19 cellular contexts compared by ENCODE assay signal in the genomic region with DNA sequence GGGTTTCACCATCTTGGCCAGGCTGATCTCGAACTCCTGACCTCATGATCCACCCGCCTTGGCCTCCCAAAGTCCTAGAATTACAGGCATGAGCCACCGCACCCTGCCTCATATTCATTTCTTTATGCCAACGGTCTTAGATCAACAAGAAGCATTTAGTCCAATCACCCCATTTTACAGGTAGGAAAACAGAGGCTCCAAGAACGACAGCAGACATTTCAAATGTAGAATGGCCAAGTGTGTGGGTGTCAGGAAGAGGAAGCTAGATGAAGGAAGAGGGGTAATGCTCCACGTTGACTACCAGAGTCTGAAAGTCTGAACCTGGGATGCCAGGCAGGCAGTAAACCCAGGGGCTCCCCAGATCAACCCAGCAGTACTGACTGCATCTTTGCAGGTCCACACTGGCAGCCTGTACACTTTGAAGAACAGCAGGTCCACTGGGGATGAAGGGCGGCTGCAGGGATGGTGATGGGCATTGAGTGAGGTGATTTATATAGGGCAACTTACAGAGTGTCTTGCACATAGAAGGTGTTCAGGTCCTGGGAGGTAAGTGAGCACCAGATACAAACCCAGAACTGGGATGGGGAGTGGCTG.
DNase-seq lines count a peak whose midpoint lies in the region; ATAC-seq, FAIRE-seq and TF ChIP-seq lines count a peak whose summit lies in the region.
"Had no signal": no experiment of that assay in that cellular context is flagged by ENCODE, and none has a peak within 500 bp of the region (broad histone marks: within the 10 kb centered on the region; RNA-seq: fewer than 3 reads in every experiment).

No MANE protein-coding gene starts in this region.

- CTCF ChIA-PET in HCT116 (lab: Charles Lee) (no interaction called here), K562 (lab: Yijun Ruan, JAX; ENCODE audit: low intra/inter-chr PET ratio) (no interaction called here), HepG2 (lab: Yijun Ruan, JAX; ENCODE audit: low intra/inter-chr PET ratio, low total read pairs) (no interaction called here)

- RAD21 ChIA-PET in HCT116 (lab: Charles Lee; ENCODE audit: low non-redundant PET in 1 of 2, low total read pairs in 2 of 2, uncharacterized antibody in 2 of 2, unreplicated experiment in 2 of 2), result no interaction called here

- in situ Hi-C loops in K562 (cut with MboI), result no loop called here
- in situ Hi-C loops in HepG2 (cut with HindIII; ENCODE audit: extremely low pct_ligation_motif_present, low pct_unique_long_range_greater_than_20kb), result no loop called here

- H3K4me1 ChIP-seq in HCT116 (ENCODE audit: control insufficient read depth in 1 of 2, insufficient read depth in 2 of 2, low read length in 2 of 2) (peaks cover 70 to 88% of the 10 kb centered on the region in 2 experiments), K562 (replicated peaks in 1 of 2; ENCODE audit: control insufficient read depth in 2 of 2, insufficient read depth in 2 of 2, low read length in 2 of 2) (peaks cover 0 to 8% of the 10 kb centered on the region in 2 experiments; a peak in 1 of 5 replicates), HepG2 (ENCODE audit: insufficient read depth, low read length) (0 out of 2 replicates have a peak, but pooled peaks cover 6% of the 10 kb centered on the region)

- H2AFZ ChIP-seq in HCT116 (ENCODE audit: low read depth, low read length, poor library complexity, severe bottlenecking), result no peak overlapping the region
- no peak overlapping the region for H2AFZ ChIP-seq in K562 (ENCODE audit: low read depth, low read length)
- no peak overlapping the region for H2AFZ ChIP-seq in HepG2 (ENCODE audit: low read length)

- no TSS peak for BruUV-seq in HCT116 (replicated peaks; lab: Mats Ljungman, UMichigan)
- BruUV-seq in K562 (replicated peaks; lab: Mats Ljungman, UMichigan), result no TSS peak
- no TSS peak for BruUV-seq in HepG2 (replicated peaks; lab: Mats Ljungman, UMichigan)

- TF ChIP-seq POLR2A in HCT116 (IDR thresholded peaks at IDR 0.05; ENCODE audit: borderline replicate concordance, extremely low read depth, insufficient read depth, insufficient read length), result no peak
- TF ChIP-seq POLR2A in K562 (conservative IDR thresholded peaks at IDR 0.05), result no peak
- TF ChIP-seq POLR2A in HepG2 (IDR thresholded peaks at IDR 0.05; ENCODE audit: insufficient read depth in 1 of 2, low read depth in 2 of 2, low read length in 2 of 2), result no peak

- H3K79me2 ChIP-seq in HCT116 (ENCODE audit: insufficient read depth, low read length), result no peaks in the 10 kb centered on the region
- H3K79me2 ChIP-seq in K562 (ENCODE audit: control insufficient read depth, insufficient read depth, low read length), result no peaks in the 10 kb centered on the region
- no peaks in the 10 kb centered on the region for H3K79me2 ChIP-seq in HepG2 (ENCODE audit: insufficient read depth, low read length)

- DNase-seq in HCT116 (ENCODE audit: low read depth, low spot score) (no peak), K562 (ENCODE audit: extremely low read depth in 1 of 4, low spot score in 3 of 4) (no peak), HepG2 (ENCODE audit: low spot score) (no peak), SHP77 treated with DMSO at 0.1 percent for 48 hours (lab: John Stamatoyannopoulos, UW) (no peak), cerebellum (ENCODE audit: low spot score) (no peak), left cardiac atrium (no peak)
- no peak for DNase-seq in stimulated activated effector memory CD8-positive, alpha-beta T cell treated with anti-CD3 and anti-CD28 coated beads, Interleukin-12 subunit alpha, Interleukin-12 subunit beta, amount 100 ng/mL, for 72 hours (ENCODE audit: low spot score in 2 of 2)
- DNase-seq: CD8-positive, alpha-beta T cell; DMS79; H7; NCI-H1417 treated with DMSO at 0.1 percent for 48 hours; NCI-H1930; NCI-H69; SJCRH30 had no signal

- TF ChIP-seq RAD21 in HCT116 (IDR thresholded peaks at IDR 0.05; ENCODE audit: low read depth) (no peak), K562 (CRISPR knock-in tag; conservative IDR thresholded peaks at IDR 0.05 in 1 of 2, IDR thresholded peaks at IDR 0.05 in 1 of 2) (no peak), HepG2 (CRISPR knock-in tag; IDR thresholded peaks at IDR 0.05) (no peak)

- under 1% methylated on average over 7 of the region's 7 CpGs for WGBS in K562 (ENCODE audit: insufficient coverage, low coverage, missing lambda C conversion rate)
- WGBS in HepG2 (ENCODE audit: low lambda C conversion rate), result 26% methylated on average over 7 of the region's 7 CpGs

- H3K27me3 ChIP-seq in HCT116 (ENCODE audit: insufficient read depth, low read length) (no peaks in the 10 kb centered on the region), K562 (ENCODE audit: control insufficient read depth in 2 of 2, insufficient read depth in 2 of 2, low read length in 2 of 2) (peaks cover 12 to 54% of the 10 kb centered on the region in 2 experiments), HepG2 (ENCODE audit: control insufficient read depth in 1 of 2, insufficient read depth in 2 of 2, low read length in 2 of 2) (peaks cover 0 to 4% of the 10 kb centered on the region in 2 experiments; a peak in 1 of 5 replicates)
- H3K27me3 ChIP-seq: SJCRH30 had no signal

- H3K9me3 Mint-ChIP-seq in stimulated activated effector memory CD8-positive, alpha-beta T cell treated with anti-CD3 and anti-CD28 coated beads, Interleukin-12 subunit alpha, Interleukin-12 subunit beta, amount 100 ng/mL, for 72 hours, result no peaks in the 10 kb centered on the region
- H3K9me3 Mint-ChIP-seq: CD8-positive, alpha-beta T cell had no signal

- H3K36me3 Mint-ChIP-seq in stimulated activated effector memory CD8-positive, alpha-beta T cell treated with anti-CD3 and anti-CD28 coated beads, Interleukin-12 subunit alpha, Interleukin-12 subunit beta, amount 100 ng/mL, for 72 hours, result no peaks in the 10 kb centered on the region
- H3K36me3 Mint-ChIP-seq: CD8-positive, alpha-beta T cell had no signal

- TF ChIP-seq EP300 in K562 (IDR thresholded peaks at IDR 0.05; ENCODE audit: low read length) (no peak), HepG2 (IDR thresholded peaks at IDR 0.05; ENCODE audit: low read depth in 2 of 2, low read length in 2 of 2) (no peak), HepG2 (CRISPR knock-in tag; IDR thresholded peaks at IDR 0.05; ENCODE audit: borderline replicate concordance) (no peak)

- H4K20me1 ChIP-seq in HCT116 (ENCODE audit: insufficient read depth) (no peaks in the 10 kb centered on the region), K562 (replicated peaks; ENCODE audit: control insufficient read depth, insufficient read depth, low read length) (no peaks in the 10 kb centered on the region; the same call in 1 of the 2 replicates), HepG2 (ENCODE audit: insufficient read depth, low read length) (no peaks in the 10 kb centered on the region)

- H3K4me3 ChIP-seq in HCT116 (replicated peaks in 1 of 2; ENCODE audit: low read depth in 1 of 2, low read length in 2 of 2), result no peak overlapping the region
- H3K4me3 ChIP-seq in K562, result no peak overlapping the region
- no peak overlapping the region for H3K4me3 ChIP-seq in HepG2 (replicated peaks in 1 of 3; ENCODE audit: insufficient read depth in 1 of 3, low read depth in 2 of 3, low read length in 3 of 3)
- H3K4me3 ChIP-seq: SJCRH30 had no signal

- H3K27ac ChIP-seq in HCT116 (ENCODE audit: low read depth, low read length), result peak overlapping the region; percentile 93
- no peak overlapping the region for H3K27ac ChIP-seq in K562 (ENCODE audit: extremely low read depth, low read depth, low read length)
- no peak overlapping the region for H3K27ac ChIP-seq in HepG2 (ENCODE audit: extremely low read length, insufficient read depth, low read length)
- H3K27ac ChIP-seq: HL-60, SJCRH30 had no signal

- H3K27ac Mint-ChIP-seq in stimulated activated effector memory CD8-positive, alpha-beta T cell treated with anti-CD3 and anti-CD28 coated beads, Interleukin-12 subunit alpha, Interleukin-12 subunit beta, amount 100 ng/mL, for 72 hours, result peak overlapping the region; percentile 50
- H3K27ac Mint-ChIP-seq: B cell; CD8-positive, alpha-beta T cell had no signal

- no peaks in the 10 kb centered on the region for H3K36me3 ChIP-seq in HCT116 (ENCODE audit: control insufficient read depth in 1 of 2, insufficient read depth in 2 of 2, low read length in 2 of 2)
- H3K36me3 ChIP-seq in K562 (ENCODE audit: control insufficient read depth, insufficient read depth, low read length), result no peaks in the 10 kb centered on the region
- no peaks in the 10 kb centered on the region for H3K36me3 ChIP-seq in HepG2 (replicated peaks in 1 of 2; ENCODE audit: control insufficient read depth in 1 of 2, insufficient read depth in 2 of 2, low read length in 2 of 2)
- H3K36me3 ChIP-seq: SJCRH30 had no signal

- H3K9me3 ChIP-seq in HCT116 (ENCODE audit: control insufficient read depth in 1 of 2, insufficient read depth in 1 of 2, low read depth in 1 of 2, low read length in 2 of 2) (no peaks in the 10 kb centered on the region), K562 (replicated peaks; ENCODE audit: control insufficient read depth, insufficient read depth, low read depth, low read length) (no peaks in the 10 kb centered on the region), HepG2 (ENCODE audit: low read length) (no peaks in the 10 kb centered on the region)
- H3K9me3 ChIP-seq: SJCRH30 had no signal

- H3K4me3 Mint-ChIP-seq in stimulated activated effector memory CD8-positive, alpha-beta T cell treated with anti-CD3 and anti-CD28 coated beads, Interleukin-12 subunit alpha, Interleukin-12 subunit beta, amount 100 ng/mL, for 72 hours, result no peak overlapping the region
- H3K4me3 Mint-ChIP-seq: B cell; CD8-positive, alpha-beta T cell had no signal

- ATAC-seq in HCT116 (no peak), K562 (no peak), HepG2 (no peak), GM18498 (IDR thresholded peaks at IDR 0.05; ENCODE audit: unreplicated experiment) (no peak), left cardiac atrium (no peak)
- no peak for ATAC-seq in stimulated activated effector memory CD8-positive, alpha-beta T cell treated with anti-CD3 and anti-CD28 coated beads, Interleukin-12 subunit alpha, Interleukin-12 subunit beta, amount 100 ng/mL, for 72 hours
- ATAC-seq: CD8-positive, alpha-beta T cell had no signal

- peak overlapping the region; percentile 76 for H3K4me2 ChIP-seq in HCT116 (ENCODE audit: low read length)
- no peak overlapping the region for H3K4me2 ChIP-seq in K562 (ENCODE audit: insufficient read depth, low read length)
- no peak overlapping the region for H3K4me2 ChIP-seq in HepG2 (ENCODE audit: low read depth, low read length)

- H3K9ac ChIP-seq in HCT116 (ENCODE audit: low read length), result peak overlapping the region; percentile 67
- H3K9ac ChIP-seq in K562 (ENCODE audit: insufficient read depth in 1 of 2, low read depth in 2 of 2, low read length in 2 of 2), result no peak overlapping the region
- no peak overlapping the region for H3K9ac ChIP-seq in HepG2 (ENCODE audit: insufficient read depth, low read depth, low read length)

- H3K9me1 ChIP-seq in K562 (ENCODE audit: control insufficient read depth, insufficient read depth, low read length), result no peaks in the 10 kb centered on the region

- TF ChIP-seq CTCF in HCT116 (IDR thresholded peaks at IDR 0.05 in 2 of 3, conservative IDR thresholded peaks at IDR 0.05 in 1 of 3; ENCODE audit: borderline replicate concordance in 1 of 3, insufficient read depth in 1 of 3, low read depth in 2 of 3, low read length in 2 of 3), result no peak
- no peak for TF ChIP-seq CTCF in K562 (IDR thresholded peaks at IDR 0.05 in 2 of 3, conservative IDR thresholded peaks at IDR 0.05 in 1 of 3; ENCODE audit: insufficient read depth in 2 of 3, low read depth in 1 of 3, low read length in 3 of 3)
- no peak for TF ChIP-seq CTCF in HepG2 (CRISPR knock-in tag; IDR thresholded peaks at IDR 0.05)

- POLR2A ChIA-PET in HCT116 (lab: Charles Lee) (no interaction called here), K562 (lab: Yijun Ruan, JAX) (no interaction called here), HepG2 (lab: Yijun Ruan, JAX) (no interaction called here)

- intact Hi-C loops in HCT116 (cut with micrococcal nuclease) (no loop called here), K562 (cut with micrococcal nuclease) (no loop called here), HepG2 (cut with micrococcal nuclease; ENCODE audit: unreplicated experiment) (no loop called here), left cardiac atrium (cut with DNase I) (no loop called here)

- H3K4me1 Mint-ChIP-seq in stimulated activated effector memory CD8-positive, alpha-beta T cell treated with anti-CD3 and anti-CD28 coated beads, Interleukin-12 subunit alpha, Interleukin-12 subunit beta, amount 100 ng/mL, for 72 hours, result no peaks in the 10 kb centered on the region
- H3K4me1 Mint-ChIP-seq: B cell had no signal

- FAIRE-seq in K562 (lab: Jason Lieb, UNC) (no peak), HepG2 (lab: Jason Lieb, UNC) (no peak)
- FAIRE-seq: D721Med, HTR-8/SVneo had no signal

- H3K9me2 ChIP-seq in HCT116 (ENCODE audit: insufficient read depth), result no peaks in the 10 kb centered on the region
